ENCODE assay signal across 1 cellular context in the genomic region with DNA sequence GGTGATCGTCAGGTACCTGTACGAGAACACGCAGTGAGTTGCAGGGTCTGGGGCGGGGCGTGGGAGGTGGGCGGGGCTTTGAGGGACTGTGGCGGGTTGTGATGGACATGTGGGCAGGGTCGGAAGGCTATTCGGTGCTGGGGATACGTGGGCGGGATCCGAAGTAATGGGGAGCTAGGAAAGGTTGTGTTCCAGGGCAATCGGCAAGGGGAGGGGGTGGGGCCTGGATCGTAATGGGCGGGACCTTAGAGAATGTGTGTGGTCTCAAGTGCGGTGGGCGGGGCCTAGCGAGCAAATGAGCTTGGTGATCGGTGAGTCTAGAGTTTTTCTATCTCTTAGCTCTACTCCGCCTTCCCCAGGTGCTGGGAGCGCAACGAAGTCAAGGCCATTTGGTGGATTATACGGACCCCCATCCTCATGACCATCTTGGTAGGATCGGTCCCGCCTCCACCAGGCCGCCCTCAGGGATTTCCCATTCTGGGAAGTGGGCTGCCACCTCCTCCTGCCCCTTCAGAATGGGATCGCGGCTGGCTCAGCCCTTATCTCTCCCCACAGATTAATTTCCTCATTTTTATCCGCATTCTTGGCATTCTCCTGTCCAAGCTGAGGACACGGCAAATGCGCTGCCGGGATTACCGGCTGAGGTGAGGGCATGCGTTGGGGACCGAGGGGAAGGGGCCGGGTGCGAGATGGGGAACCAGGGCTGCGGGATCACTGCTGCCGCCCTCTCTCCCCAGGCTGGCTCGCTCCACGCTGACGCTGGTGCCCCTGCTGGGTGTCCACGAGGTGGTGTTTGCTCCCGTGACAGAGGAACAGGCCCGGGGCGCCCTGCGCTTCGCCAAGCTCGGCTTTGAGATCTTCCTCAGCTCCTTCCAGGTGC.
A peak's percentile ranks its signal among the peaks of the same experiment; 100 is the strongest.
TF ChIP-seq lines count a peak whose summit lies in the region.

No MANE protein-coding gene starts in this region.

TF ChIP-seq in HepG2, 621 proteins besides CTCF, POLR2A, EP300 and RAD21 (continues in another document):
- TF ChIP-seq, protein P1, sequence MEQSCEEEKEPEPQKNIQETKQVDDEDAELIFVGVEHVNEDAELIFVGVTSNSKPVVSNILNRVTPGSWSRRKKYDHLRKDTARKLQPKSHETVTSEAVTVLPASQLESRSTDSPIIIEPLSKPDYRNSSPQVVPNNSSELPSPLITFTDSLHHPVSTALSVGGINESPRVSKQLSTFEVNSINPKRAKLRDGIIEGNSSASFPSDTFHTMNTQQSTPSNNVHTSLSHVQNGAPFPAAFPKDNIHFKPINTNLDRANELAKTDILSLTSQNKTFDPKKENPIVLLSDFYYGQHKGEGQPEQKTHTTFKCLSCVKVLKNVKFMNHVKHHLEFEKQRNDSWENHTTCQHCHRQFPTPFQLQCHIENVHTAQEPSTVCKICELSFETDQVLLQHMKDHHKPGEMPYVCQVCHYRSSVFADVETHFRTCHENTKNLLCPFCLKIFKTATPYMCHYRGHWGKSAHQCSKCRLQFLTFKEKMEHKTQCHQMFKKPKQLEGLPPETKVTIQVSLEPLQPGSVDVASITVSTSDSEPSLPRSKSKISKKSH (CRISPR knock-in tag; IDR thresholded peaks at IDR 0.05; ENCODE audit: borderline replicate concordance): 0 out of 2 replicates have a peak, but pooled peaks have one; percentile 51
- TF ChIP-seq ZFP36L2 (CRISPR knock-in tag; IDR thresholded peaks at IDR 0.05) (no peak), ZNF501 (CRISPR knock-in tag; IDR thresholded peaks at IDR 0.05) (0 out of 2 replicates have a peak, but pooled peaks have one; percentile 35), SPEN (CRISPR knock-in tag; IDR thresholded peaks at IDR 0.05; ENCODE audit: low read depth) (peak; percentile 17; the same call in 1 of the 2 replicates), ZNF138 (CRISPR knock-in tag; IDR thresholded peaks at IDR 0.05; ENCODE audit: low read depth) (no peak), DPF2 (CRISPR knock-in tag; IDR thresholded peaks at IDR 0.05; ENCODE audit: borderline replicate concordance, low read depth) (no peak), ZBTB38 (CRISPR knock-in tag; IDR thresholded peaks at IDR 0.05) (peak; percentile 13; the same call in 1 of the 2 replicates), SNAPC2 (CRISPR knock-in tag; IDR thresholded peaks at IDR 0.05) (0 out of 2 replicates have a peak, but pooled peaks have one; percentile 33), MXI1 (IDR thresholded peaks at IDR 0.05; ENCODE audit: borderline replicate concordance, low read depth, low read length) (peak; percentile 25; the same call in 1 of the 3 replicates), KDM5A (IDR thresholded peaks at IDR 0.05; ENCODE audit: borderline replicate concordance, low read length) (no peak), NFKB2 (CRISPR knock-in tag; IDR thresholded peaks at IDR 0.05; ENCODE audit: borderline replicate concordance) (peak; percentile 30; the same call in 1 of the 2 replicates), SP4 (CRISPR knock-in tag; IDR thresholded peaks at IDR 0.05) (0 out of 2 replicates have a peak, but pooled peaks have one; percentile 30), TEAD3 (CRISPR knock-in tag; optimal IDR thresholded peaks at IDR 0.05; ENCODE audit: borderline replicate concordance) (peak; percentile 57), ZNF629 (CRISPR knock-in tag; conservative IDR thresholded peaks at IDR 0.05) (0 out of 2 replicates have a peak, but pooled peaks have one; percentile 20), ZMYM4 (CRISPR knock-in tag; IDR thresholded peaks at IDR 0.05) (0 out of 2 replicates have a peak, but pooled peaks have one; percentile 12), KAT2B (IDR thresholded peaks at IDR 0.05; ENCODE audit: borderline replicate concordance, low read depth, low read length) (no peak), SALL1 (CRISPR knock-in tag; IDR thresholded peaks at IDR 0.05) (peak; percentile 45; the same call in 1 of the 2 replicates), ADNP (CRISPR knock-in tag; IDR thresholded peaks at IDR 0.05) (peak; percentile 59; the same call in 1 of the 2 replicates), SP5 (CRISPR knock-in tag; IDR thresholded peaks at IDR 0.05; ENCODE audit: borderline replicate concordance, low read depth) (peak; percentile 20; the same call in 1 of the 2 replicates), THAP11 (CRISPR knock-in tag; IDR thresholded peaks at IDR 0.05) (no peak), ZFP62 (CRISPR knock-in tag; IDR thresholded peaks at IDR 0.05) (no peak), GTF2F1 (IDR thresholded peaks at IDR 0.05; ENCODE audit: low read length) (no peak), ELF3 (CRISPR knock-in tag; IDR thresholded peaks at IDR 0.05) (peak; percentile 39; the same call in 1 of the 2 replicates), ZMYM3 (CRISPR knock-in tag; IDR thresholded peaks at IDR 0.05) (peak; percentile 94), SP2 (CRISPR knock-in tag; IDR thresholded peaks at IDR 0.05) (peak; percentile 73), NFYB (CRISPR knock-in tag; IDR thresholded peaks at IDR 0.05) (0 out of 2 replicates have a peak, but pooled peaks have one; percentile 46)
- TF ChIP-seq, protein P2, sequence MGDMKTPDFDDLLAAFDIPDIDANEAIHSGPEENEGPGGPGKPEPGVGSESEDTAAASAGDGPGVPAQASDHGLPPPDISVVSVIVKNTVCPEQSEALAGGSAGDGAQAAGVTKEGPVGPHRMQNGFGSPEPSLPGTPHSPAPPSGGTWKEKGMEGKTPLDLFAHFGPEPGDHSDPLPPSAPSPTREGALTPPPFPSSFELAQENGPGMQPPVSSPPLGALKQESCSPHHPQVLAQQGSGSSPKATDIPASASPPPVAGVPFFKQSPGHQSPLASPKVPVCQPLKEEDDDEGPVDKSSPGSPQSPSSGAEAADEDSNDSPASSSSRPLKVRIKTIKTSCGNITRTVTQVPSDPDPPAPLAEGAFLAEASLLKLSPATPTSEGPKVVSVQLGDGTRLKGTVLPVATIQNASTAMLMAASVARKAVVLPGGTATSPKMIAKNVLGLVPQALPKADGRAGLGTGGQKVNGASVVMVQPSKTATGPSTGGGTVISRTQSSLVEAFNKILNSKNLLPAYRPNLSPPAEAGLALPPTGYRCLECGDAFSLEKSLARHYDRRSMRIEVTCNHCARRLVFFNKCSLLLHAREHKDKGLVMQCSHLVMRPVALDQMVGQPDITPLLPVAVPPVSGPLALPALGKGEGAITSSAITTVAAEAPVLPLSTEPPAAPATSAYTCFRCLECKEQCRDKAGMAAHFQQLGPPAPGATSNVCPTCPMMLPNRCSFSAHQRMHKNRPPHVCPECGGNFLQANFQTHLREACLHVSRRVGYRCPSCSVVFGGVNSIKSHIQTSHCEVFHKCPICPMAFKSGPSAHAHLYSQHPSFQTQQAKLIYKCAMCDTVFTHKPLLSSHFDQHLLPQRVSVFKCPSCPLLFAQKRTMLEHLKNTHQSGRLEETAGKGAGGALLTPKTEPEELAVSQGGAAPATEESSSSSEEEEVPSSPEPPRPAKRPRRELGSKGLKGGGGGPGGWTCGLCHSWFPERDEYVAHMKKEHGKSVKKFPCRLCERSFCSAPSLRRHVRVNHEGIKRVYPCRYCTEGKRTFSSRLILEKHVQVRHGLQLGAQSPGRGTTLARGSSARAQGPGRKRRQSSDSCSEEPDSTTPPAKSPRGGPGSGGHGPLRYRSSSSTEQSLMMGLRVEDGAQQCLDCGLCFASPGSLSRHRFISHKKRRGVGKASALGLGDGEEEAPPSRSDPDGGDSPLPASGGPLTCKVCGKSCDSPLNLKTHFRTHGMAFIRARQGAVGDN (CRISPR knock-in tag; IDR thresholded peaks at IDR 0.05): peak; percentile 44; the same call in 1 of the 2 replicates
- TF ChIP-seq, protein P3, sequence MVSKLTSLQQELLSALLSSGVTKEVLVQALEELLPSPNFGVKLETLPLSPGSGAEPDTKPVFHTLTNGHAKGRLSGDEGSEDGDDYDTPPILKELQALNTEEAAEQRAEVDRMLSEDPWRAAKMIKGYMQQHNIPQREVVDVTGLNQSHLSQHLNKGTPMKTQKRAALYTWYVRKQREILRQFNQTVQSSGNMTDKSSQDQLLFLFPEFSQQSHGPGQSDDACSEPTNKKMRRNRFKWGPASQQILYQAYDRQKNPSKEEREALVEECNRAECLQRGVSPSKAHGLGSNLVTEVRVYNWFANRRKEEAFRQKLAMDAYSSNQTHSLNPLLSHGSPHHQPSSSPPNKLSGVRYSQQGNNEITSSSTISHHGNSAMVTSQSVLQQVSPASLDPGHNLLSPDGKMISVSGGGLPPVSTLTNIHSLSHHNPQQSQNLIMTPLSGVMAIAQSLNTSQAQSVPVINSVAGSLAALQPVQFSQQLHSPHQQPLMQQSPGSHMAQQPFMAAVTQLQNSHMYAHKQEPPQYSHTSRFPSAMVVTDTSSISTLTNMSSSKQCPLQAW (CRISPR knock-in tag; IDR thresholded peaks at IDR 0.05): 0 out of 2 replicates have a peak, but pooled peaks have one; percentile 33
- TF ChIP-seq, protein P4, sequence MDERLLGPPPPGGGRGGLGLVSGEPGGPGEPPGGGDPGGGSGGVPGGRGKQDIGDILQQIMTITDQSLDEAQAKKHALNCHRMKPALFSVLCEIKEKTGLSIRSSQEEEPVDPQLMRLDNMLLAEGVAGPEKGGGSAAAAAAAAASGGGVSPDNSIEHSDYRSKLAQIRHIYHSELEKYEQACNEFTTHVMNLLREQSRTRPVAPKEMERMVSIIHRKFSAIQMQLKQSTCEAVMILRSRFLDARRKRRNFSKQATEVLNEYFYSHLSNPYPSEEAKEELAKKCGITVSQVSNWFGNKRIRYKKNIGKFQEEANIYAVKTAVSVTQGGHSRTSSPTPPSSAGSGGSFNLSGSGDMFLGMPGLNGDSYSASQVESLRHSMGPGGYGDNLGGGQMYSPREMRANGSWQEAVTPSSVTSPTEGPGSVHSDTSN (CRISPR knock-in tag; IDR thresholded peaks at IDR 0.05): peak; percentile 70
- TF ChIP-seq, protein P5, sequence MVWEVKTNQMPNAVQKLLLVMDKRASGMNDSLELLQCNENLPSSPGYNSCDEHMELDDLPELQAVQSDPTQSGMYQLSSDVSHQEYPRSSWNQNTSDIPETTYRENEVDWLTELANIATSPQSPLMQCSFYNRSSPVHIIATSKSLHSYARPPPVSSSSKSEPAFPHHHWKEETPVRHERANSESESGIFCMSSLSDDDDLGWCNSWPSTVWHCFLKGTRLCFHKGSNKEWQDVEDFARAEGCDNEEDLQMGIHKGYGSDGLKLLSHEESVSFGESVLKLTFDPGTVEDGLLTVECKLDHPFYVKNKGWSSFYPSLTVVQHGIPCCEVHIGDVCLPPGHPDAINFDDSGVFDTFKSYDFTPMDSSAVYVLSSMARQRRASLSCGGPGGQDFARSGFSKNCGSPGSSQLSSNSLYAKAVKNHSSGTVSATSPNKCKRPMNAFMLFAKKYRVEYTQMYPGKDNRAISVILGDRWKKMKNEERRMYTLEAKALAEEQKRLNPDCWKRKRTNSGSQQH (CRISPR knock-in tag; IDR thresholded peaks at IDR 0.05; ENCODE audit: low read depth): no peak
- TF ChIP-seq, protein P6, sequence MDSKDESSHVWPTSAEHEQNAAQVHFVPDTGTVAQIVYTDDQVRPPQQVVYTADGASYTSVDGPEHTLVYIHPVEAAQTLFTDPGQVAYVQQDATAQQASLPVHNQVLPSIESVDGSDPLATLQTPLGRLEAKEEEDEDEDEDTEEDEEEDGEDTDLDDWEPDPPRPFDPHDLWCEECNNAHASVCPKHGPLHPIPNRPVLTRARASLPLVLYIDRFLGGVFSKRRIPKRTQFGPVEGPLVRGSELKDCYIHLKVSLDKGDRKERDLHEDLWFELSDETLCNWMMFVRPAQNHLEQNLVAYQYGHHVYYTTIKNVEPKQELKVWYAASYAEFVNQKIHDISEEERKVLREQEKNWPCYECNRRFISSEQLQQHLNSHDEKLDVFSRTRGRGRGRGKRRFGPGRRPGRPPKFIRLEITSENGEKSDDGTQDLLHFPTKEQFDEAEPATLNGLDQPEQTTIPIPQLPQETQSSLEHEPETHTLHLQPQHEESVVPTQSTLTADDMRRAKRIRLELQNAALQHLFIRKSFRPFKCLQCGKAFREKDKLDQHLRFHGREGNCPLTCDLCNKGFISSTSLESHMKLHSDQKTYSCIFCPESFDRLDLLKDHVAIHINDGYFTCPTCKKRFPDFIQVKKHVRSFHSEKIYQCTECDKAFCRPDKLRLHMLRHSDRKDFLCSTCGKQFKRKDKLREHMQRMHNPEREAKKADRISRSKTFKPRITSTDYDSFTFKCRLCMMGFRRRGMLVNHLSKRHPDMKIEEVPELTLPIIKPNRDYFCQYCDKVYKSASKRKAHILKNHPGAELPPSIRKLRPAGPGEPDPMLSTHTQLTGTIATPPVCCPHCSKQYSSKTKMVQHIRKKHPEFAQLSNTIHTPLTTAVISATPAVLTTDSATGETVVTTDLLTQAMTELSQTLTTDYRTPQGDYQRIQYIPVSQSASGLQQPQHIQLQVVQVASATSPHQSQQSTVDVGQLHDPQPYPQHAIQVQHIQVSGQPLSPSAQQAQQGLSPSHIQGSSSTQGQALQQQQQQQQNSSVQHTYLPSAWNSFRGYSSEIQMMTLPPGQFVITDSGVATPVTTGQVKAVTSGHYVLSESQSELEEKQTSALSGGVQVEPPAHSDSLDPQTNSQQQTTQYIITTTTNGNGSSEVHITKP (CRISPR knock-in tag; IDR thresholded peaks at IDR 0.05; ENCODE audit: low read depth): peak; percentile 77
- TF ChIP-seq, protein P7, sequence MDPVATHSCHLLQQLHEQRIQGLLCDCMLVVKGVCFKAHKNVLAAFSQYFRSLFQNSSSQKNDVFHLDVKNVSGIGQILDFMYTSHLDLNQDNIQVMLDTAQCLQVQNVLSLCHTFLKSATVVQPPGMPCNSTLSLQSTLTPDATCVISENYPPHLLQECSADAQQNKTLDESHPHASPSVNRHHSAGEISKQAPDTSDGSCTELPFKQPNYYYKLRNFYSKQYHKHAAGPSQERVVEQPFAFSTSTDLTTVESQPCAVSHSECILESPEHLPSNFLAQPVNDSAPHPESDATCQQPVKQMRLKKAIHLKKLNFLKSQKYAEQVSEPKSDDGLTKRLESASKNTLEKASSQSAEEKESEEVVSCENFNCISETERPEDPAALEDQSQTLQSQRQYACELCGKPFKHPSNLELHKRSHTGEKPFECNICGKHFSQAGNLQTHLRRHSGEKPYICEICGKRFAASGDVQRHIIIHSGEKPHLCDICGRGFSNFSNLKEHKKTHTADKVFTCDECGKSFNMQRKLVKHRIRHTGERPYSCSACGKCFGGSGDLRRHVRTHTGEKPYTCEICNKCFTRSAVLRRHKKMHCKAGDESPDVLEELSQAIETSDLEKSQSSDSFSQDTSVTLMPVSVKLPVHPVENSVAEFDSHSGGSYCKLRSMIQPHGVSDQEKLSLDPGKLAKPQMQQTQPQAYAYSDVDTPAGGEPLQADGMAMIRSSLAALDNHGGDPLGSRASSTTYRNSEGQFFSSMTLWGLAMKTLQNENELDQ (CRISPR knock-in tag; IDR thresholded peaks at IDR 0.05; ENCODE audit: borderline replicate concordance): no peak
- TF ChIP-seq, protein P8, sequence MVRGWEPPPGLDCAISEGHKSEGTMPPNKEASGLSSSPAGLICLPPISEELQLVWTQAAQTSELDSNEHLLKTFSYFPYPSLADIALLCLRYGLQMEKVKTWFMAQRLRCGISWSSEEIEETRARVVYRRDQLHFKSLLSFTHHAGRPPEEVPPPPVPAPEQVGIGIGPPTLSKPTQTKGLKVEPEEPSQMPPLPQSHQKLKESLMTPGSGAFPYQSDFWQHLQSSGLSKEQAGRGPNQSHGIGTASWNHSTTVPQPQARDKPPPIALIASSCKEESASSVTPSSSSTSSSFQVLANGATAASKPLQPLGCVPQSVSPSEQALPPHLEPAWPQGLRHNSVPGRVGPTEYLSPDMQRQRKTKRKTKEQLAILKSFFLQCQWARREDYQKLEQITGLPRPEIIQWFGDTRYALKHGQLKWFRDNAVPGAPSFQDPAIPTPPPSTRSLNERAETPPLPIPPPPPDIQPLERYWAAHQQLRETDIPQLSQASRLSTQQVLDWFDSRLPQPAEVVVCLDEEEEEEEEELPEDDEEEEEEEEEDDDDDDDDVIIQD (CRISPR knock-in tag; IDR thresholded peaks at IDR 0.05; ENCODE audit: low read depth): 0 out of 2 replicates have a peak, but pooled peaks have one; percentile 13
- TF ChIP-seq, protein P9, sequence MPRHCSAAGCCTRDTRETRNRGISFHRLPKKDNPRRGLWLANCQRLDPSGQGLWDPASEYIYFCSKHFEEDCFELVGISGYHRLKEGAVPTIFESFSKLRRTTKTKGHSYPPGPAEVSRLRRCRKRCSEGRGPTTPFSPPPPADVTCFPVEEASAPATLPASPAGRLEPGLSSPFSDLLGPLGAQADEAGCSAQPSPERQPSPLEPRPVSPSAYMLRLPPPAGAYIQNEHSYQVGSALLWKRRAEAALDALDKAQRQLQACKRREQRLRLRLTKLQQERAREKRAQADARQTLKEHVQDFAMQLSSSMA (CRISPR knock-in tag; IDR thresholded peaks at IDR 0.05): peak; percentile 41; the same call in 1 of the 2 replicates
